ENCODE assay signal across 9 cellular contexts in the genomic region with DNA sequence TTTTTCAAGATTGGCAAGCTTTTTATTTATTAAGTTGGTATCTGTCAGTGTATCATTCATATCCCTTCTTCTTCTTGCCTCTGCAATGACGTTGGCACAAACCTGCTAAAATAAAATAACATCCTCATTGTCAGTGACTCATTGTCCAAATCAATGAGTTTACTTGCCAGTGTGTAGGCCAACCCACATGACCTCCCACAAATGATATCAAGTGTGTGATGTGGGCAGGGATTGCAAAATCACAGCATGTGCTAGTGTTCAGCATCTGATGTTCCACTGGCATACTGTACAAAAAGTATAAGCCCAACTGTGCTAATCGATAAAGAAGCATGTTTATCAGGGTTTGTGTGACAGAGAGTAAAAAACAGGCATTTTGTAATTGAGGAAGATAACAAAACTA. TPM values are rescaled to one million over a fixed set of nuclear protein-coding genes. Genes with fewer than 3 reads are reported as not detected.
DNase-seq lines count a peak whose midpoint lies in the region; ATAC-seq, FAIRE-seq and TF ChIP-seq lines count a peak whose summit lies in the region.
"Had no signal": no experiment of that assay in that cellular context is flagged by ENCODE, and none has a peak within 500 bp of the region (broad histone marks: within the 10 kb centered on the region; RNA-seq: fewer than 3 reads in every experiment).

No MANE protein-coding gene starts in this region.

- no peak for TF ChIP-seq POLR2A in stomach (IDR thresholded peaks at IDR 0.05)
- TF ChIP-seq POLR2A in erythroblast (IDR thresholded peaks at IDR 0.05; ENCODE audit: low read length): no peak

- H3K4me3 Mint-ChIP-seq in endodermal cell: no peak overlapping the region

- no peak for FAIRE-seq in GM19239 (lab: Jason Lieb, UNC)
- FAIRE-seq: K562 had no signal

- TF ChIP-seq EP300 in stomach (IDR thresholded peaks at IDR 0.05): no peak

- WGBS in stomach, 5 donors: 35 to 47% (median 44%) methylated on average over 2 of the region's 2 CpGs
- 95% methylated on average over 2 of the region's 2 CpGs; no CpG with 5 or more reads in 1 of the 2 experiments for WGBS in endodermal cell (ENCODE audit: insufficient coverage in 1 of 2, insufficient read length in 1 of 2), 2 experiments

- H3K36me3 ChIP-seq in stomach: no peaks in the 10 kb centered on the region
- no peaks in the 10 kb centered on the region for H3K36me3 ChIP-seq in endodermal cell (ENCODE audit: control insufficient read depth, insufficient read depth, low read length)

- H3K9me3 ChIP-seq in stomach: no peaks in the 10 kb centered on the region
- H3K9me3 ChIP-seq in endodermal cell (ENCODE audit: control insufficient read depth, low read length): no peaks in the 10 kb centered on the region

- no peak overlapping the region for H3K4me3 ChIP-seq in stomach
- H3K4me3 ChIP-seq in endodermal cell (ENCODE audit: low read length): no peak overlapping the region
- H3K4me3 ChIP-seq: K562 had no signal

- no peak overlapping the region for H3K27ac Mint-ChIP-seq in endodermal cell

- no peaks in the 10 kb centered on the region for H3K36me3 Mint-ChIP-seq in endodermal cell (ENCODE audit: low read depth)

- H3K4me1 Mint-ChIP-seq in endodermal cell: no peaks in the 10 kb centered on the region

- no peaks in the 10 kb centered on the region for H3K27me3 ChIP-seq in foreskin keratinocyte
- H3K27me3 ChIP-seq in stomach: no peaks in the 10 kb centered on the region
- H3K27me3 ChIP-seq in endodermal cell (ENCODE audit: control insufficient read depth, insufficient read depth, low read length, poor library complexity, severe bottlenecking): no peaks in the 10 kb centered on the region

- CTCF ChIA-PET in RWPE1 (lab: Yijun Ruan, JAX): interaction anchor here (0.6 kb wide), 1 partner anchor 46 kb away, joined by 4 read pairs; no protein-coding TSS in a partner anchor

- intact Hi-C loops in stomach (cut with DNase I; ENCODE audit: low total_unique reads): no loop called here

- no peaks in the 10 kb centered on the region for H3K9me3 Mint-ChIP-seq in endodermal cell

- ATAC-seq in foreskin keratinocyte: peak; percentile 91

- no peak overlapping the region for H3K27ac ChIP-seq in RWPE1
- no peak overlapping the region for H3K27ac ChIP-seq in foreskin keratinocyte
- H3K27ac ChIP-seq in stomach: no peak overlapping the region
- no peak overlapping the region for H3K27ac ChIP-seq in endodermal cell (ENCODE audit: low read depth, low read length)

- H3K9ac ChIP-seq in endodermal cell (ENCODE audit: extremely low read depth, low read length, poor library complexity, severe bottlenecking): no peak overlapping the region

- H3K4me1 ChIP-seq in foreskin keratinocyte (peaks cover 4% of the 10 kb centered on the region), stomach (peaks cover 0 to 16% (median 0%) of the 10 kb centered on the region in 4 donors), endodermal cell (ENCODE audit: control insufficient read depth, insufficient read depth, low read length) (no peaks in the 10 kb centered on the region)

- no peaks in the 10 kb centered on the region for H3K27me3 Mint-ChIP-seq in endodermal cell (ENCODE audit: insufficient read depth)

- POLR2A ChIA-PET in RWPE1 (lab: Yijun Ruan, JAX; ENCODE audit: low non-redundant PET): no interaction called here

- peak; percentile 32 for DNase-seq in activated naive CD4-positive, alpha-beta T cell treated with Interleukin-2 at 50 U/mL for 16 hours
- DNase-seq in activated naive CD4-positive, alpha-beta T cell treated with anti-CD3 and anti-CD28 coated beads, Interleukin-2, amount 50 U/mL, for 16 hours: no peak
- DNase-seq in RWPE1 (ENCODE audit: low spot score) (peak; percentile 68), foreskin keratinocyte (peak; percentile 59 to 81), stomach (peak; percentile 38), erythroblast (lab: John Stamatoyannopoulos, UW) (no peak), endodermal cell (no peak), GM19239 (ENCODE audit: insufficient read length, low spot score) (no peak)

- no peak for TF ChIP-seq CTCF in RWPE1 (conservative IDR thresholded peaks at IDR 0.05; ENCODE audit: low read depth)
- TF ChIP-seq CTCF in foreskin keratinocyte (conservative IDR thresholded peaks at IDR 0.05): no peak
- TF ChIP-seq CTCF in stomach (IDR thresholded peaks at IDR 0.05): no peak
- no peak for TF ChIP-seq CTCF in endodermal cell (conservative IDR thresholded peaks at IDR 0.05)

RNA-seq across cellular contexts. Expression of a gene that starts 25.5 kb away (rescaled TPM):
- total RNA-seq in foreskin keratinocyte (0.85 and 1.3 TPM in 2 replicates), stomach (10 to 100 TPM in 2 of 5 donors, 1 to 10 TPM in 2, not detected in 1; 3.6 to 18.9 (median 11.5) TPM), endodermal cell (1 to 10 TPM in 1 of 2 donors, under 1 TPM in 1; 0.33 to 2.0 TPM)
- polyA plus RNA-seq in foreskin keratinocyte (0.29 and 0.79 TPM in 2 replicates), stomach (1 to 10 TPM; 1.7 to 4.0 (median 2.6) TPM)
- polyA plus RNA-seq in endodermal cell (2013, experiment 1 of 2): 0.53 TPM
- 0.33 TPM for polyA plus RNA-seq in endodermal cell (2013, experiment 2 of 2)

Comparison
In these comparisons a context has a peak if more than half of its experiments do, and no peak if none do; other contexts are left out.
1. DNase-seq: peak in activated naive CD4-positive, alpha-beta T cell treated with Interleukin-2 at 50 U/mL for 16 hours (single experiment), RWPE1 (single experiment), foreskin keratinocyte (2 of 2) and stomach (single experiment); none in activated naive CD4-positive, alpha-beta T cell treated with anti-CD3 and anti-CD28 coated beads, Interleukin-2, amount 50 U/mL, for 16 hours (single experiment), erythroblast (0 of 2), endodermal cell (single experiment) and GM19239 (single experiment).